ENCODE assay signal across 2 cellular contexts in the genomic region with DNA sequence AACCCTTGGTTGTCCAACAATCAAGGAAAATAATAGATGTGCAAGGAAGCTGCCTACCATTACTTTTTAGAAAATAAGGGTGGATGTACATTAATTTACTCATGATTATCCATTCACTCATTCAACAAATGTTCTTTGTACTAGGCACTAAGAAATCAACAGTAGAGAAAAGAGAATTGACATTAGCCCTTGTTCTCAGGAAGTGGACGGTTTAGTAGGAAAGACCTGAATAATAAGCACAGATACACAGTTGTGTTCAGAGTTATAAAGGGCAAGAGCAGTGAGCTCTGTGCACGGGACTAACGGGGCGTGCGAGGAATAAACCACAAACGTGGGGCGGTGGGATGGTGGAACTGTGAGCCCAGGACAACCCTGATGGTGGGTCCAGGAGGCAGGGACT.
TF ChIP-seq lines count a peak whose summit lies in the region.

No MANE protein-coding gene starts in this region.

TF ChIP-seq in IMR-90, 13 proteins besides CTCF, POLR2A, EP300 and RAD21:
- no peak for TF ChIP-seq MAFK (IDR thresholded peaks at IDR 0.05; ENCODE audit: low read depth, low read length)
- no peak for TF ChIP-seq ELK1 (IDR thresholded peaks at IDR 0.05; ENCODE audit: borderline replicate concordance, low read depth, low read length)
- TF ChIP-seq MAZ (IDR thresholded peaks at IDR 0.05; ENCODE audit: borderline replicate concordance, low read depth, low read length), result no peak

TF ChIP-seq in H1, 55 proteins besides CTCF, POLR2A, EP300 and RAD21:
- TF ChIP-seq TEAD4 (IDR thresholded peaks at IDR 0.05; ENCODE audit: low read depth, low read length), result no peak
